Comparison of ENCODE assay signal across 1 cellular context in genomic region chr5:96001262-96001661, GRCh38.
TF ChIP-seq lines count a peak whose summit lies in the region.

No MANE protein-coding gene starts in this region.

TF ChIP-seq in HepG2, 621 proteins besides CTCF, POLR2A, EP300 and RAD21 (continued from another document and continues in another):
- TF ChIP-seq, protein P1, sequence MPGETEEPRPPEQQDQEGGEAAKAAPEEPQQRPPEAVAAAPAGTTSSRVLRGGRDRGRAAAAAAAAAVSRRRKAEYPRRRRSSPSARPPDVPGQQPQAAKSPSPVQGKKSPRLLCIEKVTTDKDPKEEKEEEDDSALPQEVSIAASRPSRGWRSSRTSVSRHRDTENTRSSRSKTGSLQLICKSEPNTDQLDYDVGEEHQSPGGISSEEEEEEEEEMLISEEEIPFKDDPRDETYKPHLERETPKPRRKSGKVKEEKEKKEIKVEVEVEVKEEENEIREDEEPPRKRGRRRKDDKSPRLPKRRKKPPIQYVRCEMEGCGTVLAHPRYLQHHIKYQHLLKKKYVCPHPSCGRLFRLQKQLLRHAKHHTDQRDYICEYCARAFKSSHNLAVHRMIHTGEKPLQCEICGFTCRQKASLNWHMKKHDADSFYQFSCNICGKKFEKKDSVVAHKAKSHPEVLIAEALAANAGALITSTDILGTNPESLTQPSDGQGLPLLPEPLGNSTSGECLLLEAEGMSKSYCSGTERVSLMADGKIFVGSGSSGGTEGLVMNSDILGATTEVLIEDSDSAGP (CRISPR knock-in tag; IDR thresholded peaks at IDR 0.05; ENCODE audit: borderline replicate concordance), result no peak
- TF ChIP-seq NRL (CRISPR knock-in tag; IDR thresholded peaks at IDR 0.05; ENCODE audit: borderline replicate concordance), result no peak
- no peak for TF ChIP-seq RNF2 (conservative IDR thresholded peaks at IDR 0.05; ENCODE audit: low read depth)
- no peak for TF ChIP-seq MLLT10 (CRISPR knock-in tag; IDR thresholded peaks at IDR 0.05)
- TF ChIP-seq ZFP36 (IDR thresholded peaks at IDR 0.05; ENCODE audit: borderline replicate concordance, low read depth, low read length, partially characterized antibody), result no peak
- TF ChIP-seq, protein P2, sequence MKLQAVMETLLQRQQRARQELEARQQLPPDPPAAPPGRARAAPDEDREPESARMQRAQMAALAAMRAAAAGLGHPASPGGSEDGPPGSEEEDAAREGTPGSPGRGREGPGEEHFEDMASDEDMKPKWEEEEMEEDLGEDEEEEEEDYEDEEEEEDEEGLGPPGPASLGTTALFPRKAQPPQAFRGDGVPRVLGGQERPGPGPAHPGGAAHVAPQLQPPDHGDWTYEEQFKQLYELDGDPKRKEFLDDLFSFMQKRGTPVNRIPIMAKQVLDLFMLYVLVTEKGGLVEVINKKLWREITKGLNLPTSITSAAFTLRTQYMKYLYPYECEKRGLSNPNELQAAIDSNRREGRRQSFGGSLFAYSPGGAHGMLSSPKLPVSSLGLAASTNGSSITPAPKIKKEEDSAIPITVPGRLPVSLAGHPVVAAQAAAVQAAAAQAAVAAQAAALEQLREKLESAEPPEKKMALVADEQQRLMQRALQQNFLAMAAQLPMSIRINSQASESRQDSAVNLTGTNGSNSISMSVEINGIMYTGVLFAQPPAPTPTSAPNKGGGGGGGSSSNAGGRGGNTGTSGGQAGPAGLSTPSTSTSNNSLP (IDR thresholded peaks at IDR 0.05; ENCODE audit: low read depth, low read length), result peak; percentile 78
- TF ChIP-seq STAG1 (CRISPR knock-in tag; IDR thresholded peaks at IDR 0.05), result peak; percentile 15; the same call in 1 of the 2 replicates
- TF ChIP-seq, protein P3, sequence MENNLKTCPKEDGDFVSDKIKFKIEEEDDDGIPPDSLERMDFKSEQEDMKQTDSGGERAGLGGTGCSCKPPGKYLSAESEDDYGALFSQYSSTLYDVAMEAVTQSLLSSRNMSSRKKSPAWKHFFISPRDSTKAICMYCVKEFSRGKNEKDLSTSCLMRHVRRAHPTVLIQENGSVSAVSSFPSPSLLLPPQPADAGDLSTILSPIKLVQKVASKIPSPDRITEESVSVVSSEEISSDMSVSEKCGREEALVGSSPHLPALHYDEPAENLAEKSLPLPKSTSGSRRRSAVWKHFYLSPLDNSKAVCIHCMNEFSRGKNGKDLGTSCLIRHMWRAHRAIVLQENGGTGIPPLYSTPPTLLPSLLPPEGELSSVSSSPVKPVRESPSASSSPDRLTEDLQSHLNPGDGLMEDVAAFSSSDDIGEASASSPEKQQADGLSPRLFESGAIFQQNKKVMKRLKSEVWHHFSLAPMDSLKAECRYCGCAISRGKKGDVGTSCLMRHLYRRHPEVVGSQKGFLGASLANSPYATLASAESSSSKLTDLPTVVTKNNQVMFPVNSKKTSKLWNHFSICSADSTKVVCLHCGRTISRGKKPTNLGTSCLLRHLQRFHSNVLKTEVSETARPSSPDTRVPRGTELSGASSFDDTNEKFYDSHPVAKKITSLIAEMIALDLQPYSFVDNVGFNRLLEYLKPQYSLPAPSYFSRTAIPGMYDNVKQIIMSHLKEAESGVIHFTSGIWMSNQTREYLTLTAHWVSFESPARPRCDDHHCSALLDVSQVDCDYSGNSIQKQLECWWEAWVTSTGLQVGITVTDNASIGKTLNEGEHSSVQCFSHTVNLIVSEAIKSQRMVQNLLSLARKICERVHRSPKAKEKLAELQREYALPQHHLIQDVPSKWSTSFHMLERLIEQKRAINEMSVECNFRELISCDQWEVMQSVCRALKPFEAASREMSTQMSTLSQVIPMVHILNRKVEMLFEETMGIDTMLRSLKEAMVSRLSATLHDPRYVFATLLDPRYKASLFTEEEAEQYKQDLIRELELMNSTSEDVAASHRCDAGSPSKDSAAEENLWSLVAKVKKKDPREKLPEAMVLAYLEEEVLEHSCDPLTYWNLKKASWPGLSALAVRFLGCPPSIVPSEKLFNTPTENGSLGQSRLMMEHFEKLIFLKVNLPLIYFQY (CRISPR knock-in tag; IDR thresholded peaks at IDR 0.05; ENCODE audit: borderline replicate concordance), result no peak
- no peak for TF ChIP-seq ZSCAN30 (CRISPR knock-in tag; IDR thresholded peaks at IDR 0.05)
- TF ChIP-seq, protein P4, sequence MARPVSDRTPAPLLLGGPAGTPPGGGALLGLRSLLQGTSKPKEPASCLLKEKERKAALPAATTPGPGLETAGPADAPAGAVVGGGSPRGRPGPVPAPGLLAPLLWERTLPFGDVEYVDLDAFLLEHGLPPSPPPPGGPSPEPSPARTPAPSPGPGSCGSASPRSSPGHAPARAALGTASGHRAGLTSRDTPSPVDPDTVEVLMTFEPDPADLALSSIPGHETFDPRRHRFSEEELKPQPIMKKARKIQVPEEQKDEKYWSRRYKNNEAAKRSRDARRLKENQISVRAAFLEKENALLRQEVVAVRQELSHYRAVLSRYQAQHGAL (CRISPR knock-in tag; IDR thresholded peaks at IDR 0.05; ENCODE audit: not compliant biosample characterization), result no peak
- no peak for TF ChIP-seq SIN3B (IDR thresholded peaks at IDR 0.05; ENCODE audit: low read length)
- TF ChIP-seq XBP1 (CRISPR knock-in tag; IDR thresholded peaks at IDR 0.05), result no peak
- TF ChIP-seq CERS6 (CRISPR knock-in tag; IDR thresholded peaks at IDR 0.05), result no peak
- no peak for TF ChIP-seq ZNF674 (CRISPR knock-in tag; IDR thresholded peaks at IDR 0.05; ENCODE audit: low read depth)
- TF ChIP-seq ZNF282 (IDR thresholded peaks at IDR 0.05; ENCODE audit: partially characterized antibody), result no peak
- no peak for TF ChIP-seq ZNF614 (CRISPR knock-in tag; IDR thresholded peaks at IDR 0.05; ENCODE audit: borderline replicate concordance)
- TF ChIP-seq PHB2 (IDR thresholded peaks at IDR 0.05; ENCODE audit: partially characterized antibody), result no peak
- no peak for TF ChIP-seq ZNF790 (CRISPR knock-in tag; IDR thresholded peaks at IDR 0.05; ENCODE audit: borderline replicate concordance)
- TF ChIP-seq MIER3 (CRISPR knock-in tag; IDR thresholded peaks at IDR 0.05; ENCODE audit: borderline replicate concordance), result no peak
- TF ChIP-seq ZMYM2 (CRISPR knock-in tag; IDR thresholded peaks at IDR 0.05), result no peak
- TF ChIP-seq KDM3A (CRISPR knock-in tag; IDR thresholded peaks at IDR 0.05; ENCODE audit: low read depth), result no peak
- TF ChIP-seq MED1 (CRISPR knock-in tag; IDR thresholded peaks at IDR 0.05), result 0 out of 2 replicates have a peak, but pooled peaks have one; percentile 23
- TF ChIP-seq, protein P5, sequence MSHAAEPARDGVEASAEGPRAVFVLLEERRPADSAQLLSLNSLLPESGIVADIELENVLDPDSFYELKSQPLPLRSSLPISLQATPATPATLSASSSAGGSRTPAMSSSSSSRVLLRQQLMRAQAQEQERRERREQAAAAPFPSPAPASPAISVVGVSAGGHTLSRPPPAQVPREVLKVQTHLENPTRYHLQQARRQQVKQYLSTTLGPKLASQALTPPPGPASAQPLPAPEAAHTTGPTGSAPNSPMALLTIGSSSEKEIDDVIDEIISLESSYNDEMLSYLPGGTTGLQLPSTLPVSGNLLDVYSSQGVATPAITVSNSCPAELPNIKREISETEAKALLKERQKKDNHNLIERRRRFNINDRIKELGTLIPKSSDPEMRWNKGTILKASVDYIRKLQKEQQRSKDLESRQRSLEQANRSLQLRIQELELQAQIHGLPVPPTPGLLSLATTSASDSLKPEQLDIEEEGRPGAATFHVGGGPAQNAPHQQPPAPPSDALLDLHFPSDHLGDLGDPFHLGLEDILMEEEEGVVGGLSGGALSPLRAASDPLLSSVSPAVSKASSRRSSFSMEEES (CRISPR knock-in tag; IDR thresholded peaks at IDR 0.05), result no peak
- TF ChIP-seq ATM (IDR thresholded peaks at IDR 0.05; ENCODE audit: borderline replicate concordance), result no peak
- TF ChIP-seq TFDP2 (CRISPR knock-in tag; IDR thresholded peaks at IDR 0.05), result no peak
- no peak for TF ChIP-seq CBX5 (CRISPR knock-in tag; IDR thresholded peaks at IDR 0.05; ENCODE audit: borderline replicate concordance)
- TF ChIP-seq SMAD3 (CRISPR knock-in tag; IDR thresholded peaks at IDR 0.05), result no peak
- TF ChIP-seq AHDC1 (CRISPR knock-in tag; IDR thresholded peaks at IDR 0.05; ENCODE audit: borderline replicate concordance), result peak; percentile 76; the same call in 1 of the 2 replicates
- TF ChIP-seq GLMP (CRISPR knock-in tag; IDR thresholded peaks at IDR 0.05; ENCODE audit: borderline replicate concordance), result no peak
- no peak for TF ChIP-seq LCORL (IDR thresholded peaks at IDR 0.05)
- no peak for TF ChIP-seq LCORL (CRISPR knock-in tag; IDR thresholded peaks at IDR 0.05)
- TF ChIP-seq ATF5 (CRISPR knock-in tag; IDR thresholded peaks at IDR 0.05; ENCODE audit: low read depth), result no peak
- TF ChIP-seq CSRNP1 (CRISPR knock-in tag; IDR thresholded peaks at IDR 0.05), result no peak
- TF ChIP-seq, protein P6, sequence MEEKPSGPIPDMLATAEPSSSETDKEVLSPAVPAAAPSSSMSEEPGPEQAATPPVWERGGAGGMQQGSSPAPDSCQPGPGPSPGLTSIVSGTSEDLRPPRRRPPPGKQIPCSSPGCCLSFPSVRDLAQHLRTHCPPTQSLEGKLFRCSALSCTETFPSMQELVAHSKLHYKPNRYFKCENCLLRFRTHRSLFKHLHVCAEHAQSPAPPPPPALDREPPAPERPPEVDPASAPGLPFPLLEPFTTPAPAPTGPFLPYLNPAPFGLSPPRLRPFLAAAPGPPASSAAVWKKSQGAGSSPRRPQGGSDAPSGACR (CRISPR knock-in tag; IDR thresholded peaks at IDR 0.05), result no peak
- no peak for TF ChIP-seq ZZZ3 (CRISPR knock-in tag; IDR thresholded peaks at IDR 0.05; ENCODE audit: borderline replicate concordance)
- TF ChIP-seq MIXL1 (CRISPR knock-in tag; IDR thresholded peaks at IDR 0.05), result peak; percentile 79
